In the genomic region with DNA sequence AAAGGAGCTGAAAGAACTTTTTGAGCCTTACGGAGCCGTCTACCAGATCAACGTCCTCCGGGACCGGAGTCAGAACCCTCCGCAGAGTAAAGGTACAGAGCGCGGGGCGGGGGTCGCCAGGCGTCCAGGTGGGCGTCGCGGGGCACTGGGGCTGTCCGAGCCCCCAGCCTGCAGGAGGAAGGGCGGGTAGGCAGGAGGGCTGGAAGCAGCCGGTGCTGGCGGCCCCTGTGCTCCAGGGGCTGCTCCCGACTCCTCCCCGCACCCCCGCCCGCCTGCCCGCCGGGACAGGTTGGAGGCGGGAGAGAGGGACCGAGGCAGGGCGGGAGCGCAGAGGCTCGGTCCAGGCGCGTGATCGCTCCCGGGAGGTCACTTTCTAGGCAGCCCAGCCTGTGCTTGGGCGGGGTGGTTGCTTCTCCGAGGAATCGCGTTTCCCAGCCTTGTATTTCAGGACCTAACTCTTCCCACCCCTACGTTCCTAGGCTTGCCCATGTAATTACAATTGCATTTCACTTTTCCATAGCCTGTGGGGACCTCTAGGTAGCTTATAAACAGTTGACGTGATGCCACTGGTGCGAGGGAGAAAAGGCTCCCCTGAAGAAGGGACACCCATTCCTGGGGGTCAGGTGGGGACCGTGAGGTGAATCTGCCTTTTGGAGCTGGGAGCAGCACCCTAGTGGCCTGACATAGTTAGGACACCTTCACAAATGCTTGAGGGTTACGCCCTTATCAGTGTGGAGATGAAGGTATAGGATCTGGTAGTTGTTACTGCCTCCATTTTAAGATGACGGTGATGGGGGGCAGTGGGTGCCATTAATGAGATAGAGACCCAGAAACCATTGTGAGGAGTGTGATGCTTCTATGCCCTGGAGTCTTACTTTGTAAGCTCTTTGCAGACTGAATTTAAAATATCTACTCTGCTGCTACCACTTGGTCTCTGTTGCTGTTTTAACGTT, we compare ENCODE assay signal across 1 cellular context.
A peak's percentile ranks its signal among the peaks of the same experiment; 100 is the strongest.
TF ChIP-seq lines count a peak whose summit lies in the region.

No MANE protein-coding gene starts in this region.

TF ChIP-seq in K562, 482 proteins besides CTCF, POLR2A, EP300 and RAD21 (continued from another document and continues in another):
- TF ChIP-seq CC2D1A (IDR thresholded peaks at IDR 0.05) (no peak), MYC (IDR thresholded peaks at IDR 0.05; ENCODE audit: low read depth, low read length) (no peak), MYC (CRISPR knock-in tag; IDR thresholded peaks at IDR 0.05; ENCODE audit: borderline replicate concordance, low read depth) (0 out of 2 replicates have a peak, but pooled peaks have one; percentile 29), MTA1 (IDR thresholded peaks at IDR 0.05; ENCODE audit: borderline replicate concordance) (0 out of 2 replicates have a peak, but pooled peaks have one; percentile 34), ETV1 (tag; conservative IDR thresholded peaks at IDR 0.05; ENCODE audit: low read depth) (0 out of 2 replicates have a peak, but pooled peaks have one; percentile 7), CAMTA2 (CRISPR knock-in tag; conservative IDR thresholded peaks at IDR 0.05) (no peak), GATAD2A (IDR thresholded peaks at IDR 0.05) (0 out of 2 replicates have a peak, but pooled peaks have one; percentile 14), DNMT1 (IDR thresholded peaks at IDR 0.05) (no peak), MEF2D (tag; conservative IDR thresholded peaks at IDR 0.05; ENCODE audit: low read depth) (0 out of 2 replicates have a peak, but pooled peaks have one; percentile 26), ZNF77 (CRISPR knock-in tag; IDR thresholded peaks at IDR 0.05) (no peak), PHF8 (IDR thresholded peaks at IDR 0.05; ENCODE audit: borderline replicate concordance, low read length) (peak; percentile 15; the same call in 1 of the 2 replicates), MTA3 (IDR thresholded peaks at IDR 0.05; ENCODE audit: borderline replicate concordance) (peak; percentile 26; the same call in 1 of the 2 replicates), GTF2E2 (tag; IDR thresholded peaks at IDR 0.05) (peak; percentile 22; the same call in 1 of the 2 replicates), ZFP36 (IDR thresholded peaks at IDR 0.05; ENCODE audit: low read depth, low read length, partially characterized antibody) (no peak), LCOR (CRISPR knock-in tag; IDR thresholded peaks at IDR 0.05) (peak; percentile 82; the same call in 1 of the 2 replicates), SMAD3 (CRISPR knock-in tag; conservative IDR thresholded peaks at IDR 0.05) (0 out of 2 replicates have a peak, but pooled peaks have one; percentile 11), ZBTB17 (CRISPR knock-in tag; IDR thresholded peaks at IDR 0.05) (peak; percentile 50; the same call in 1 of the 2 replicates), ZNF668 (CRISPR knock-in tag; IDR thresholded peaks at IDR 0.05) (no peak), CREB1 (IDR thresholded peaks at IDR 0.05) (no peak), CREB1 (CRISPR knock-in tag; IDR thresholded peaks at IDR 0.05) (peak; percentile 48; the same call in 1 of the 2 replicates), TBP (optimal IDR thresholded peaks at IDR 0.05; ENCODE audit: low read depth, low read length) (peak; percentile 26), TAF1 (IDR thresholded peaks at IDR 0.05; ENCODE audit: control insufficient read depth, extremely low read depth, insufficient read depth, low read length, severe bottlenecking) (peak; percentile 44), POLR3A (IDR thresholded peaks at IDR 0.05; ENCODE audit: borderline replicate concordance, extremely low read depth, insufficient read depth, insufficient read length) (no peak), SP1 (CRISPR knock-in tag; IDR thresholded peaks at IDR 0.05) (peak; percentile 67), SMARCE1 (IDR thresholded peaks at IDR 0.05) (peak; percentile 29; the same call in 1 of the 2 replicates), ZNF263 (CRISPR knock-in tag; IDR thresholded peaks at IDR 0.05; ENCODE audit: borderline replicate concordance) (peak; percentile 84), ELF1 (tag; IDR thresholded peaks at IDR 0.05) (no peak), ZEB2 (IDR thresholded peaks at IDR 0.05) (peak; percentile 69; the same call in 1 of the 2 replicates)
- TF ChIP-seq, protein P1, sequence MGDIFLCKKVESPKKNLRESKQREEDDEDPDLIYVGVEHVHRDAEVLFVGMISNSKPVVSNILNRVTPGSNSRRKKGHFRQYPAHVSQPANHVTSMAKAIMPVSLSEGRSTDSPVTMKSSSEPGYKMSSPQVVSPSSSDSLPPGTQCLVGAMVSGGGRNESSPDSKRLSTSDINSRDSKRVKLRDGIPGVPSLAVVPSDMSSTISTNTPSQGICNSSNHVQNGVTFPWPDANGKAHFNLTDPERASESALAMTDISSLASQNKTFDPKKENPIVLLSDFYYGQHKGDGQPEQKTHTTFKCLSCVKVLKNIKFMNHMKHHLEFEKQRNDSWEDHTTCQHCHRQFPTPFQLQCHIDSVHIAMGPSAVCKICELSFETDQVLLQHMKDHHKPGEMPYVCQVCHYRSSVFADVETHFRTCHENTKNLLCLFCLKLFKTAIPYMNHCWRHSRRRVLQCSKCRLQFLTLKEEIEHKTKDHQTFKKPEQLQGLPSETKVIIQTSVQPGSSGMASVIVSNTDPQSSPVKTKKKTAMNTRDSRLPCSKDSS (IDR thresholded peaks at IDR 0.05; ENCODE audit: low read depth, partially characterized antibody) = no peak
- TF ChIP-seq, protein P2, sequence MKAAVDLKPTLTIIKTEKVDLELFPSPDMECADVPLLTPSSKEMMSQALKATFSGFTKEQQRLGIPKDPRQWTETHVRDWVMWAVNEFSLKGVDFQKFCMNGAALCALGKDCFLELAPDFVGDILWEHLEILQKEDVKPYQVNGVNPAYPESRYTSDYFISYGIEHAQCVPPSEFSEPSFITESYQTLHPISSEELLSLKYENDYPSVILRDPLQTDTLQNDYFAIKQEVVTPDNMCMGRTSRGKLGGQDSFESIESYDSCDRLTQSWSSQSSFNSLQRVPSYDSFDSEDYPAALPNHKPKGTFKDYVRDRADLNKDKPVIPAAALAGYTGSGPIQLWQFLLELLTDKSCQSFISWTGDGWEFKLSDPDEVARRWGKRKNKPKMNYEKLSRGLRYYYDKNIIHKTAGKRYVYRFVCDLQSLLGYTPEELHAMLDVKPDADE (conservative IDR thresholded peaks at IDR 0.05; ENCODE audit: control insufficient read depth, low read depth, low read length) = no peak
- TF ChIP-seq, protein P3, sequence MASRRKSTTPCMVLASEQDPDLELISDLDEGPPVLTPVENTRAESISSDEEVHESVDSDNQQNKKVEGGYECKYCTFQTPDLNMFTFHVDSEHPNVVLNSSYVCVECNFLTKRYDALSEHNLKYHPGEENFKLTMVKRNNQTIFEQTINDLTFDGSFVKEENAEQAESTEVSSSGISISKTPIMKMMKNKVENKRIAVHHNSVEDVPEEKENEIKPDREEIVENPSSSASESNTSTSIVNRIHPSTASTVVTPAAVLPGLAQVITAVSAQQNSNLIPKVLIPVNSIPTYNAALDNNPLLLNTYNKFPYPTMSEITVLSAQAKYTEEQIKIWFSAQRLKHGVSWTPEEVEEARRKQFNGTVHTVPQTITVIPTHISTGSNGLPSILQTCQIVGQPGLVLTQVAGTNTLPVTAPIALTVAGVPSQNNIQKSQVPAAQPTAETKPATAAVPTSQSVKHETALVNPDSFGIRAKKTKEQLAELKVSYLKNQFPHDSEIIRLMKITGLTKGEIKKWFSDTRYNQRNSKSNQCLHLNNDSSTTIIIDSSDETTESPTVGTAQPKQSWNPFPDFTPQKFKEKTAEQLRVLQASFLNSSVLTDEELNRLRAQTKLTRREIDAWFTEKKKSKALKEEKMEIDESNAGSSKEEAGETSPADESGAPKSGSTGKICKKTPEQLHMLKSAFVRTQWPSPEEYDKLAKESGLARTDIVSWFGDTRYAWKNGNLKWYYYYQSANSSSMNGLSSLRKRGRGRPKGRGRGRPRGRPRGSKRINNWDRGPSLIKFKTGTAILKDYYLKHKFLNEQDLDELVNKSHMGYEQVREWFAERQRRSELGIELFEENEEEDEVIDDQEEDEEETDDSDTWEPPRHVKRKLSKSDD (conservative IDR thresholded peaks at IDR 0.05; ENCODE audit: low read length) = no peak
- TF ChIP-seq, protein P4, sequence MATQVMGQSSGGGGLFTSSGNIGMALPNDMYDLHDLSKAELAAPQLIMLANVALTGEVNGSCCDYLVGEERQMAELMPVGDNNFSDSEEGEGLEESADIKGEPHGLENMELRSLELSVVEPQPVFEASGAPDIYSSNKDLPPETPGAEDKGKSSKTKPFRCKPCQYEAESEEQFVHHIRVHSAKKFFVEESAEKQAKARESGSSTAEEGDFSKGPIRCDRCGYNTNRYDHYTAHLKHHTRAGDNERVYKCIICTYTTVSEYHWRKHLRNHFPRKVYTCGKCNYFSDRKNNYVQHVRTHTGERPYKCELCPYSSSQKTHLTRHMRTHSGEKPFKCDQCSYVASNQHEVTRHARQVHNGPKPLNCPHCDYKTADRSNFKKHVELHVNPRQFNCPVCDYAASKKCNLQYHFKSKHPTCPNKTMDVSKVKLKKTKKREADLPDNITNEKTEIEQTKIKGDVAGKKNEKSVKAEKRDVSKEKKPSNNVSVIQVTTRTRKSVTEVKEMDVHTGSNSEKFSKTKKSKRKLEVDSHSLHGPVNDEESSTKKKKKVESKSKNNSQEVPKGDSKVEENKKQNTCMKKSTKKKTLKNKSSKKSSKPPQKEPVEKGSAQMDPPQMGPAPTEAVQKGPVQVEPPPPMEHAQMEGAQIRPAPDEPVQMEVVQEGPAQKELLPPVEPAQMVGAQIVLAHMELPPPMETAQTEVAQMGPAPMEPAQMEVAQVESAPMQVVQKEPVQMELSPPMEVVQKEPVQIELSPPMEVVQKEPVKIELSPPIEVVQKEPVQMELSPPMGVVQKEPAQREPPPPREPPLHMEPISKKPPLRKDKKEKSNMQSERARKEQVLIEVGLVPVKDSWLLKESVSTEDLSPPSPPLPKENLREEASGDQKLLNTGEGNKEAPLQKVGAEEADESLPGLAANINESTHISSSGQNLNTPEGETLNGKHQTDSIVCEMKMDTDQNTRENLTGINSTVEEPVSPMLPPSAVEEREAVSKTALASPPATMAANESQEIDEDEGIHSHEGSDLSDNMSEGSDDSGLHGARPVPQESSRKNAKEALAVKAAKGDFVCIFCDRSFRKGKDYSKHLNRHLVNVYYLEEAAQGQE (CRISPR knock-in tag; IDR thresholded peaks at IDR 0.05; ENCODE audit: low read depth) = no peak
- TF ChIP-seq, protein P5, sequence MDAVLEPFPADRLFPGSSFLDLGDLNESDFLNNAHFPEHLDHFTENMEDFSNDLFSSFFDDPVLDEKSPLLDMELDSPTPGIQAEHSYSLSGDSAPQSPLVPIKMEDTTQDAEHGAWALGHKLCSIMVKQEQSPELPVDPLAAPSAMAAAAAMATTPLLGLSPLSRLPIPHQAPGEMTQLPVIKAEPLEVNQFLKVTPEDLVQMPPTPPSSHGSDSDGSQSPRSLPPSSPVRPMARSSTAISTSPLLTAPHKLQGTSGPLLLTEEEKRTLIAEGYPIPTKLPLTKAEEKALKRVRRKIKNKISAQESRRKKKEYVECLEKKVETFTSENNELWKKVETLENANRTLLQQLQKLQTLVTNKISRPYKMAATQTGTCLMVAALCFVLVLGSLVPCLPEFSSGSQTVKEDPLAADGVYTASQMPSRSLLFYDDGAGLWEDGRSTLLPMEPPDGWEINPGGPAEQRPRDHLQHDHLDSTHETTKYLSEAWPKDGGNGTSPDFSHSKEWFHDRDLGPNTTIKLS (IDR thresholded peaks at IDR 0.05; ENCODE audit: borderline replicate concordance, low read depth) = no peak
- TF ChIP-seq, protein P6, sequence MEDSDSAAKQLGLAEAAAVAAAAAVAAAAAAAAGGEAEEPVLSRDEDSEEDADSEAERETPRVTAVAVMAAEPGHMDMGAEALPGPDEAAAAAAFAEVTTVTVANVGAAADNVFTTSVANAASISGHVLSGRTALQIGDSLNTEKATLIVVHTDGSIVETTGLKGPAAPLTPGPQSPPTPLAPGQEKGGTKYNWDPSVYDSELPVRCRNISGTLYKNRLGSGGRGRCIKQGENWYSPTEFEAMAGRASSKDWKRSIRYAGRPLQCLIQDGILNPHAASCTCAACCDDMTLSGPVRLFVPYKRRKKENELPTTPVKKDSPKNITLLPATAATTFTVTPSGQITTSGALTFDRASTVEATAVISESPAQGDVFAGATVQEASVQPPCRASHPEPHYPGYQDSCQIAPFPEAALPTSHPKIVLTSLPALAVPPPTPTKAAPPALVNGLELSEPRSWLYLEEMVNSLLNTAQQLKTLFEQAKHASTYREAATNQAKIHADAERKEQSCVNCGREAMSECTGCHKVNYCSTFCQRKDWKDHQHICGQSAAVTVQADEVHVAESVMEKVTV (CRISPR knock-in tag; IDR thresholded peaks at IDR 0.05) = 0 out of 2 replicates have a peak, but pooled peaks have one; percentile 6
- TF ChIP-seq, protein P7, sequence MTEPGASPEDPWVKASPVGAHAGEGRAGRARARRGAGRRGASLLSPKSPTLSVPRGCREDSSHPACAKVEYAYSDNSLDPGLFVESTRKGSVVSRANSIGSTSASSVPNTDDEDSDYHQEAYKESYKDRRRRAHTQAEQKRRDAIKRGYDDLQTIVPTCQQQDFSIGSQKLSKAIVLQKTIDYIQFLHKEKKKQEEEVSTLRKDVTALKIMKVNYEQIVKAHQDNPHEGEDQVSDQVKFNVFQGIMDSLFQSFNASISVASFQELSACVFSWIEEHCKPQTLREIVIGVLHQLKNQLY (CRISPR knock-in tag; conservative IDR thresholded peaks at IDR 0.05) = no peak
- TF ChIP-seq, protein P8, sequence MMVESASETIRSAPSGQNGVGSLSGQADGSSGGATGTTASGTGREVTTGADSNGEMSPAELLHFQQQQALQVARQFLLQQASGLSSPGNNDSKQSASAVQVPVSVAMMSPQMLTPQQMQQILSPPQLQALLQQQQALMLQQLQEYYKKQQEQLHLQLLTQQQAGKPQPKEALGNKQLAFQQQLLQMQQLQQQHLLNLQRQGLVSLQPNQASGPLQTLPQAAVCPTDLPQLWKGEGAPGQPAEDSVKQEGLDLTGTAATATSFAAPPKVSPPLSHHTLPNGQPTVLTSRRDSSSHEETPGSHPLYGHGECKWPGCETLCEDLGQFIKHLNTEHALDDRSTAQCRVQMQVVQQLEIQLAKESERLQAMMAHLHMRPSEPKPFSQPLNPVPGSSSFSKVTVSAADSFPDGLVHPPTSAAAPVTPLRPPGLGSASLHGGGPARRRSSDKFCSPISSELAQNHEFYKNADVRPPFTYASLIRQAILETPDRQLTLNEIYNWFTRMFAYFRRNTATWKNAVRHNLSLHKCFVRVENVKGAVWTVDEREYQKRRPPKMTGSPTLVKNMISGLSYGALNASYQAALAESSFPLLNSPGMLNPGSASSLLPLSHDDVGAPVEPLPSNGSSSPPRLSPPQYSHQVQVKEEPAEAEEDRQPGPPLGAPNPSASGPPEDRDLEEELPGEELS (CRISPR knock-in tag; IDR thresholded peaks at IDR 0.05; ENCODE audit: borderline replicate concordance) = no peak
- TF ChIP-seq, protein P9, sequence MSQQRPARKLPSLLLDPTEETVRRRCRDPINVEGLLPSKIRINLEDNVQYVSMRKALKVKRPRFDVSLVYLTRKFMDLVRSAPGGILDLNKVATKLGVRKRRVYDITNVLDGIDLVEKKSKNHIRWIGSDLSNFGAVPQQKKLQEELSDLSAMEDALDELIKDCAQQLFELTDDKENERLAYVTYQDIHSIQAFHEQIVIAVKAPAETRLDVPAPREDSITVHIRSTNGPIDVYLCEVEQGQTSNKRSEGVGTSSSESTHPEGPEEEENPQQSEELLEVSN (IDR thresholded peaks at IDR 0.05; ENCODE audit: borderline replicate concordance in 1 of 2, extremely low read depth in 1 of 2, insufficient read depth in 1 of 2, insufficient read length in 1 of 2, low read depth in 1 of 2, low read length in 1 of 2, poor library complexity in 1 of 2, severe bottlenecking in 1 of 2) = peak; percentile 67 to 92
- TF ChIP-seq, protein P10, sequence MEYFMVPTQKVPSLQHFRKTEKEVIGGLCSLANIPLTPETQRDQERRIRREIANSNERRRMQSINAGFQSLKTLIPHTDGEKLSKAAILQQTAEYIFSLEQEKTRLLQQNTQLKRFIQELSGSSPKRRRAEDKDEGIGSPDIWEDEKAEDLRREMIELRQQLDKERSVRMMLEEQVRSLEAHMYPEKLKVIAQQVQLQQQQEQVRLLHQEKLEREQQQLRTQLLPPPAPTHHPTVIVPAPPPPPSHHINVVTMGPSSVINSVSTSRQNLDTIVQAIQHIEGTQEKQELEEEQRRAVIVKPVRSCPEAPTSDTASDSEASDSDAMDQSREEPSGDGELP (CRISPR knock-in tag; IDR thresholded peaks at IDR 0.05; ENCODE audit: borderline replicate concordance) = peak; percentile 73
